In genomic region chr18:46542545-46542944, GRCh38 we compare ENCODE assay signal across 17 cellular contexts.
DNase-seq lines count a peak whose midpoint lies in the region; ATAC-seq and TF ChIP-seq lines count a peak whose summit lies in the region.
"Had no signal": no experiment of that assay in that cellular context is flagged by ENCODE, and none has a peak within 500 bp of the region (broad histone marks: within the 10 kb centered on the region; RNA-seq: fewer than 3 reads in every experiment).

No MANE protein-coding gene starts in this region.

- no peaks in the 10 kb centered on the region for H3K36me3 Mint-ChIP-seq in Calu3 (ENCODE audit: insufficient read depth, unreplicated experiment)
- H3K36me3 Mint-ChIP-seq: brain had no signal

- H3K27ac Mint-ChIP-seq in Calu3 (ENCODE audit: unreplicated experiment), result no peak overlapping the region
- H3K27ac Mint-ChIP-seq: brain had no signal

- H3K4me1 Mint-ChIP-seq in Calu3 (ENCODE audit: low read depth, unreplicated experiment), result peaks cover 2% of the 10 kb centered on the region
- H3K4me1 Mint-ChIP-seq: brain had no signal

- CTCF ChIA-PET in Calu3 (lab: Charles Lee), result no interaction called here

- in situ Hi-C loops in T47D (cut with HindIII; ENCODE audit: low pct_unique_long_range_greater_than_20kb, low sequenced_read_pairs), result no loop called here

- H3K4me3 Mint-ChIP-seq in Calu3 (ENCODE audit: low read depth, unreplicated experiment), result no peak overlapping the region
- H3K4me3 Mint-ChIP-seq: brain; naive thymus-derived CD4-positive, alpha-beta T cell had no signal

- peak; percentile 11 for DNase-seq in Calu3
- peak; percentile 4 for DNase-seq in NCI-H460 (ENCODE audit: extremely low read depth, low read depth)
- peak; percentile 11 to 66 for DNase-seq in T47D (ENCODE audit: low read depth in 1 of 2, low spot score in 1 of 2)
- no peak for DNase-seq in left lobe of liver (ENCODE audit: low spot score)
- DNase-seq in stimulated activated CD4-positive, alpha-beta T cell treated with anti-CD3 and anti-CD28 coated beads, Interleukin-4, amount 100 ng/mL, for 1 hour, result no peak
- DNase-seq in stimulated activated CD4-positive, alpha-beta T cell treated with anti-CD3 and anti-CD28 coated beads, Interleukin-15, amount 100 ng/mL, for 24 hours, result no peak
- DNase-seq in T-helper 2 cell, result no peak
- DNase-seq in UCSD-AML1 (lab: John Stamatoyannopoulos, UW; ENCODE audit: unreplicated experiment), result no peak
- DNase-seq: activated CD8-positive, alpha-beta memory T cell treated with anti-CD3 and anti-CD28 coated beads for 24 hours; activated gamma-delta T cell treated with Interleukin-2 at 50 U/mL for 16 hours; AML-193; glutamatergic neuron; naive thymus-derived CD4-positive, alpha-beta T cell; NCI-H446 treated with DMSO at 0.1 percent for 48 hours; stimulated activated CD4-positive, alpha-beta T cell treated with anti-CD3 and anti-CD28 coated beads, Interleukin-1b, Interleukin-23, amount 100 ng/mL, for 48 hours; stimulated activated CD8-positive, alpha-beta memory T cell treated with anti-CD3 and anti-CD28 coated beads, Interleukin-4, amount 100 ng/mL, for 48 hours had no signal

- H3K27me3 Mint-ChIP-seq in Calu3 (ENCODE audit: unreplicated experiment), result peaks cover 46% of the 10 kb centered on the region
- H3K27me3 Mint-ChIP-seq: brain had no signal

- TF ChIP-seq CTCF in Calu3 (IDR thresholded peaks at IDR 0.05; ENCODE audit: unreplicated experiment), result no peak

- H3K9me3 Mint-ChIP-seq in Calu3 (ENCODE audit: low read depth, unreplicated experiment), result no peaks in the 10 kb centered on the region

- intact Hi-C loops in Calu3 (cut with micrococcal nuclease; ENCODE audit: unreplicated experiment), result no loop called here

- BruUV-seq in Calu3 (replicated peaks; lab: Mats Ljungman, UMichigan), result no TSS peak

- peak; percentile 36 for ATAC-seq in left lobe of liver
- ATAC-seq: naive thymus-derived CD4-positive, alpha-beta T cell had no signal

Comparison
In these comparisons a context has a peak if more than half of its experiments do, and no peak if none do; other contexts are left out.
1. DNase-seq: peak in Calu3 (single experiment), NCI-H460 (single experiment) and T47D (2 of 2); none in left lobe of liver (single experiment), stimulated activated CD4-positive, alpha-beta T cell treated with anti-CD3 and anti-CD28 coated beads, Interleukin-4, amount 100 ng/mL, for 1 hour (single experiment), stimulated activated CD4-positive, alpha-beta T cell treated with anti-CD3 and anti-CD28 coated beads, Interleukin-15, amount 100 ng/mL, for 24 hours (single experiment), T-helper 2 cell (0 of 5) and UCSD-AML1 (single experiment).